In genomic region chr1:204181116-204181515, GRCh38 we compare ENCODE assay signal across 35 cellular contexts. TPM values are rescaled to one million over a fixed set of nuclear protein-coding genes. Genes with fewer than 3 reads are reported as not detected.
"Had no signal": no experiment of that assay in that cellular context is flagged by ENCODE, and none has a peak within 500 bp of the region (broad histone marks: within the 10 kb centered on the region; RNA-seq: fewer than 3 reads in every experiment).

No MANE protein-coding gene starts in this region.

- H3K9me3 ChIP-seq: ascending aorta, breast epithelium, esophagus muscularis mucosa, gastrocnemius medialis, heart left ventricle had no signal

- H3K4me1 Mint-ChIP-seq: activated CD4-positive, alpha-beta T cell treated with anti-CD3 and anti-CD28 coated beads for 36 hours; activated CD4-positive, alpha-beta T cell treated with anti-CD3 and anti-CD28 coated beads, Interleukin-2, amount 10 ng/mL, durations not matched to agents 24 days and 14 days; activated CD8-positive, alpha-beta memory T cell treated with anti-CD3 and anti-CD28 coated beads, Interleukin-2, amount 10 ng/mL, durations not matched to agents 7 days and 5 days; activated naive CD4-positive, alpha-beta T cell treated with anti-CD3 and anti-CD28 coated beads, Interleukin-2, amount 10 ng/mL, durations not matched to agents 7 days and 5 days; activated naive CD8-positive, alpha-beta T cell treated with anti-CD3 and anti-CD28 coated beads, Interleukin-2, amount 10 ng/mL, durations not matched to agents 7 days and 5 days; central memory CD8-positive, alpha-beta T cell had no signal

- H3K27ac Mint-ChIP-seq: activated CD4-positive, alpha-beta memory T cell treated with anti-CD3 and anti-CD28 coated beads for 36 hours; activated CD4-positive, alpha-beta T cell treated with anti-CD3 and anti-CD28 coated beads for 36 hours; activated CD4-positive, alpha-beta T cell treated with anti-CD3 and anti-CD28 coated beads, Interleukin-2, amount 10 ng/mL, durations not matched to agents 24 days and 14 days; activated CD8-positive, alpha-beta memory T cell treated with anti-CD3 and anti-CD28 coated beads, Interleukin-2, amount 10 ng/mL, durations not matched to agents 7 days and 5 days; activated CD8-positive, alpha-beta T cell treated with anti-CD3 and anti-CD28 coated beads, Interleukin-2, amount 10 ng/mL, durations not matched to agents 7 days and 5 days; activated naive CD4-positive, alpha-beta T cell treated with anti-CD3 and anti-CD28 coated beads, Interleukin-2, amount 10 ng/mL, durations not matched to agents 7 days and 5 days; activated naive CD4-positive, alpha-beta T cell treated with anti-CD3 and anti-CD28 coated beads, Interleukin-2, amount 50 U/mL, for 72 hours; activated naive CD8-positive, alpha-beta T cell treated with anti-CD3 and anti-CD28 coated beads, Interleukin-2, amount 10 ng/mL, durations not matched to agents 7 days and 5 days; activated T-cell treated with anti-CD3 and anti-CD28 coated beads, Interleukin-2, amount 50 U/mL, for 72 hours; effector memory CD8-positive, alpha-beta T cell had no signal

- DNase-seq: activated CD4-positive, alpha-beta memory T cell treated with anti-CD3 and anti-CD28 coated beads for 36 hours; activated CD4-positive, alpha-beta T cell treated with anti-CD3 and anti-CD28 coated beads for 36 hours; activated CD4-positive, alpha-beta T cell treated with anti-CD3 and anti-CD28 coated beads, Interleukin-2, amount 10 ng/mL, durations not matched to agents 24 days and 14 days; activated CD4-positive, CD25-positive, alpha-beta regulatory T cell; activated CD4-positive, CD25-positive, alpha-beta regulatory T cell treated with anti-CD3 and anti-CD28 coated beads, Interleukin-2, amount 50 U/mL, for 72 hours; activated CD8-positive, alpha-beta memory T cell treated with anti-CD3 and anti-CD28 coated beads, Interleukin-2, amount 10 ng/mL, durations not matched to agents 7 days and 5 days; activated CD8-positive, alpha-beta memory T cell treated with anti-CD3 and anti-CD28 coated beads, Interleukin-2, amount 50 U/mL, for 4 hours; activated CD8-positive, alpha-beta T cell treated with anti-CD3 and anti-CD28 coated beads, Interleukin-2, amount 10 ng/mL, durations not matched to agents 7 days and 5 days; activated gamma-delta T cell; activated naive CD4-positive, alpha-beta T cell; activated naive CD4-positive, alpha-beta T cell treated with anti-CD3 and anti-CD28 coated beads, Interleukin-2, amount 10 ng/mL, durations not matched to agents 7 days and 5 days; activated naive CD8-positive, alpha-beta T cell treated with anti-CD3 and anti-CD28 coated beads, Interleukin-2, amount 10 ng/mL, durations not matched to agents 7 days and 5 days; activated T-cell treated with anti-CD3 and anti-CD28 coated beads, Interleukin-2, amount 50 U/mL, for 1 hour; activated T-cell treated with anti-CD3 and anti-CD28 coated beads, Interleukin-2, amount 50 U/mL, for 72 hours; cortex of kidney; dermis blood vessel endothelial cell; effector CD4-positive, alpha-beta T cell; effector memory CD8-positive, alpha-beta T cell; erythroblast; foreskin keratinocyte; gastrocnemius medialis; glutamatergic neuron; heart left ventricle; T-helper 2 cell had no signal

- H3K9me3 Mint-ChIP-seq: activated CD4-positive, alpha-beta memory T cell treated with anti-CD3 and anti-CD28 coated beads for 36 hours; activated CD4-positive, alpha-beta T cell treated with anti-CD3 and anti-CD28 coated beads, Interleukin-2, amount 10 ng/mL, durations not matched to agents 24 days and 14 days; activated naive CD4-positive, alpha-beta T cell treated with anti-CD3 and anti-CD28 coated beads, Interleukin-2, amount 10 ng/mL, durations not matched to agents 7 days and 5 days; activated naive CD4-positive, alpha-beta T cell treated with anti-CD3 and anti-CD28 coated beads, Interleukin-2, amount 50 U/mL, for 72 hours; activated T-cell treated with anti-CD3 and anti-CD28 coated beads, Interleukin-2, amount 50 U/mL, for 72 hours; central memory CD8-positive, alpha-beta T cell; effector memory CD8-positive, alpha-beta T cell had no signal

- H3K4me3 Mint-ChIP-seq: activated CD4-positive, alpha-beta memory T cell treated with anti-CD3 and anti-CD28 coated beads for 36 hours; activated CD4-positive, alpha-beta T cell treated with anti-CD3 and anti-CD28 coated beads for 36 hours; activated CD4-positive, alpha-beta T cell treated with anti-CD3 and anti-CD28 coated beads, Interleukin-2, amount 10 ng/mL, durations not matched to agents 24 days and 14 days; activated CD8-positive, alpha-beta memory T cell treated with anti-CD3 and anti-CD28 coated beads, Interleukin-2, amount 10 ng/mL, durations not matched to agents 7 days and 5 days; activated CD8-positive, alpha-beta T cell treated with anti-CD3 and anti-CD28 coated beads, Interleukin-2, amount 10 ng/mL, durations not matched to agents 7 days and 5 days; activated naive CD4-positive, alpha-beta T cell treated with anti-CD3 and anti-CD28 coated beads, Interleukin-2, amount 10 ng/mL, durations not matched to agents 7 days and 5 days; activated naive CD8-positive, alpha-beta T cell treated with anti-CD3 and anti-CD28 coated beads, Interleukin-2, amount 10 ng/mL, durations not matched to agents 7 days and 5 days; activated T-cell treated with anti-CD3 and anti-CD28 coated beads, Interleukin-2, amount 50 U/mL, for 72 hours; brain; central memory CD8-positive, alpha-beta T cell; effector memory CD8-positive, alpha-beta T cell had no signal

- H3K27ac ChIP-seq: ascending aorta, breast epithelium, esophagus muscularis mucosa, foreskin keratinocyte, gastrocnemius medialis, heart left ventricle had no signal

- H3K4me3 ChIP-seq: ascending aorta, breast epithelium, esophagus muscularis mucosa, gastrocnemius medialis, heart left ventricle had no signal

- H3K4me1 ChIP-seq: ascending aorta, breast epithelium, esophagus muscularis mucosa, foreskin keratinocyte, gastrocnemius medialis, heart left ventricle had no signal

- H3K27me3 Mint-ChIP-seq: central memory CD8-positive, alpha-beta T cell; effector memory CD8-positive, alpha-beta T cell had no signal

- FAIRE-seq: colon had no signal

- H3K36me3 ChIP-seq: ascending aorta, breast epithelium, esophagus muscularis mucosa, gastrocnemius medialis, heart left ventricle had no signal

- H3K27me3 ChIP-seq: ascending aorta, breast epithelium, foreskin keratinocyte, gastrocnemius medialis had no signal

- H3K36me3 Mint-ChIP-seq: activated CD4-positive, alpha-beta memory T cell treated with anti-CD3 and anti-CD28 coated beads for 36 hours; activated CD8-positive, alpha-beta memory T cell treated with anti-CD3 and anti-CD28 coated beads, Interleukin-2, amount 10 ng/mL, durations not matched to agents 7 days and 5 days; activated naive CD4-positive, alpha-beta T cell treated with anti-CD3 and anti-CD28 coated beads, Interleukin-2, amount 10 ng/mL, durations not matched to agents 7 days and 5 days; activated naive CD4-positive, alpha-beta T cell treated with anti-CD3 and anti-CD28 coated beads, Interleukin-2, amount 50 U/mL, for 72 hours; activated naive CD8-positive, alpha-beta T cell treated with anti-CD3 and anti-CD28 coated beads, Interleukin-2, amount 10 ng/mL, durations not matched to agents 7 days and 5 days; brain had no signal

- ATAC-seq: activated CD4-positive, alpha-beta T cell treated with anti-CD3 and anti-CD28 coated beads for 36 hours; activated CD8-positive, alpha-beta memory T cell treated with anti-CD3 and anti-CD28 coated beads, Interleukin-2, amount 10 ng/mL, durations not matched to agents 7 days and 5 days; activated CD8-positive, alpha-beta T cell treated with anti-CD3 and anti-CD28 coated beads, Interleukin-2, amount 10 ng/mL, durations not matched to agents 7 days and 5 days; activated naive CD4-positive, alpha-beta T cell treated with anti-CD3 and anti-CD28 coated beads, Interleukin-2, amount 50 U/mL, for 72 hours; activated T-cell treated with anti-CD3 and anti-CD28 coated beads, Interleukin-2, amount 50 U/mL, for 72 hours; effector memory CD8-positive, alpha-beta T cell; foreskin keratinocyte; gastrocnemius medialis; heart left ventricle had no signal

RNA-seq across cellular contexts. Expression of gene REN, which starts 15.0 kb away (rescaled TPM):
- total RNA-seq: activated CD4-positive, alpha-beta memory T cell treated with anti-CD3 and anti-CD28 coated beads for 36 hours; activated CD4-positive, alpha-beta T cell treated with anti-CD3 and anti-CD28 coated beads for 36 hours; activated CD4-positive, alpha-beta T cell treated with anti-CD3 and anti-CD28 coated beads, Interleukin-2, amount 10 ng/mL, durations not matched to agents 24 days and 14 days; activated CD8-positive, alpha-beta memory T cell treated with anti-CD3 and anti-CD28 coated beads for 36 hours; activated CD8-positive, alpha-beta memory T cell treated with anti-CD3 and anti-CD28 coated beads, Interleukin-2, amount 10 ng/mL, durations not matched to agents 7 days and 5 days; activated CD8-positive, alpha-beta T cell treated with anti-CD3 and anti-CD28 coated beads, Interleukin-2, amount 10 ng/mL, durations not matched to agents 7 days and 5 days; activated naive CD4-positive, alpha-beta T cell treated with anti-CD3 and anti-CD28 coated beads, Interleukin-2, amount 50 U/mL, for 72 hours; activated naive CD8-positive, alpha-beta T cell treated with anti-CD3 and anti-CD28 coated beads, Interleukin-2, amount 10 ng/mL, durations not matched to agents 7 days and 5 days; activated T-cell treated with anti-CD3 and anti-CD28 coated beads, Interleukin-2, amount 50 U/mL, for 72 hours; ascending aorta; breast epithelium; cardiac septum; chondrocyte; dermis blood vessel endothelial cell; esophagus muscularis mucosa; foreskin keratinocyte; heart left ventricle; T-helper 1 cell treated with Interleukin-12 subunit alpha and Interleukin-12 subunit beta and Interleukin-4 antibody, amounts not matched to agents 30 ng/mL and 1 ng/mL, for 36 hours had no signal
- polyA plus RNA-seq: heart left ventricle had no signal

RNA-seq across cellular contexts. Expression of gene KISS1, which starts 15.2 kb away (rescaled TPM):
- total RNA-seq: activated CD4-positive, alpha-beta memory T cell treated with anti-CD3 and anti-CD28 coated beads for 36 hours; activated CD4-positive, alpha-beta T cell treated with anti-CD3 and anti-CD28 coated beads for 36 hours; activated CD4-positive, alpha-beta T cell treated with anti-CD3 and anti-CD28 coated beads, Interleukin-2, amount 10 ng/mL, durations not matched to agents 24 days and 14 days; activated CD8-positive, alpha-beta memory T cell treated with anti-CD3 and anti-CD28 coated beads for 36 hours; activated CD8-positive, alpha-beta memory T cell treated with anti-CD3 and anti-CD28 coated beads, Interleukin-2, amount 10 ng/mL, durations not matched to agents 7 days and 5 days; activated CD8-positive, alpha-beta T cell treated with anti-CD3 and anti-CD28 coated beads, Interleukin-2, amount 10 ng/mL, durations not matched to agents 7 days and 5 days; activated naive CD8-positive, alpha-beta T cell treated with anti-CD3 and anti-CD28 coated beads, Interleukin-2, amount 10 ng/mL, durations not matched to agents 7 days and 5 days; activated T-cell treated with anti-CD3 and anti-CD28 coated beads, Interleukin-2, amount 50 U/mL, for 72 hours; ascending aorta; breast epithelium; cardiac septum; dermis blood vessel endothelial cell; esophagus muscularis mucosa; foreskin keratinocyte; gastrocnemius medialis; heart left ventricle; T-helper 1 cell treated with Interleukin-12 subunit alpha and Interleukin-12 subunit beta and Interleukin-4 antibody, amounts not matched to agents 30 ng/mL and 1 ng/mL, for 36 hours had no signal
- polyA plus RNA-seq: foreskin keratinocyte, heart left ventricle had no signal

RNA-seq across cellular contexts. Expression of gene ETNK2, which starts 29.3 kb away (rescaled TPM):
- total RNA-seq: activated CD4-positive, alpha-beta T cell treated with anti-CD3 and anti-CD28 coated beads, Interleukin-2, amount 10 ng/mL, durations not matched to agents 24 days and 14 days; activated CD8-positive, alpha-beta memory T cell treated with anti-CD3 and anti-CD28 coated beads, Interleukin-2, amount 10 ng/mL, durations not matched to agents 7 days and 5 days; T-helper 1 cell treated with Interleukin-12 subunit alpha and Interleukin-12 subunit beta and Interleukin-4 antibody, amounts not matched to agents 30 ng/mL and 1 ng/mL, for 36 hours had no signal

RNA-seq across cellular contexts. Expression of gene GOLT1A, which starts 32.7 kb away (rescaled TPM):
- total RNA-seq: activated CD4-positive, alpha-beta T cell treated with anti-CD3 and anti-CD28 coated beads, Interleukin-2, amount 10 ng/mL, durations not matched to agents 24 days and 14 days; activated CD8-positive, alpha-beta memory T cell treated with anti-CD3 and anti-CD28 coated beads for 36 hours; activated CD8-positive, alpha-beta memory T cell treated with anti-CD3 and anti-CD28 coated beads, Interleukin-2, amount 10 ng/mL, durations not matched to agents 7 days and 5 days; activated CD8-positive, alpha-beta T cell treated with anti-CD3 and anti-CD28 coated beads, Interleukin-2, amount 10 ng/mL, durations not matched to agents 7 days and 5 days; activated naive CD8-positive, alpha-beta T cell treated with anti-CD3 and anti-CD28 coated beads, Interleukin-2, amount 10 ng/mL, durations not matched to agents 7 days and 5 days; ascending aorta; cardiac septum; chondrocyte; dermis blood vessel endothelial cell; T-helper 1 cell treated with Interleukin-12 subunit alpha and Interleukin-12 subunit beta and Interleukin-4 antibody, amounts not matched to agents 30 ng/mL and 1 ng/mL, for 36 hours had no signal
